Comparison of ENCODE assay signal across 22 cellular contexts in genomic region chr13:93045836-93046235, GRCh38.
"Had no signal": no experiment of that assay in that cellular context is flagged by ENCODE, and none has a peak within 500 bp of the region (broad histone marks: within the 10 kb centered on the region; RNA-seq: fewer than 3 reads in every experiment).

No MANE protein-coding gene starts in this region.

- H3K27me3 ChIP-seq: breast epithelium, esophagus squamous epithelium, right atrium auricular region, spleen, upper lobe of left lung had no signal

- H3K9me3 ChIP-seq: breast epithelium, esophagus squamous epithelium, prostate gland had no signal

- H3K36me3 Mint-ChIP-seq: naive thymus-derived CD8-positive, alpha-beta T cell had no signal

- H3K4me1 Mint-ChIP-seq: mesothelial cell of epicardium; naive thymus-derived CD8-positive, alpha-beta T cell had no signal

- H3K27ac ChIP-seq: breast epithelium, coronary artery, esophagus squamous epithelium, left ventricle myocardium inferior, prostate gland, right atrium auricular region, spleen, thoracic aorta, upper lobe of left lung had no signal

- H3K4me3 Mint-ChIP-seq: activated CD8-positive, alpha-beta T cell treated with anti-CD3 and anti-CD28 coated beads, Interleukin-2, amount 10 ng/mL, durations not matched to agents 7 days and 5 days; activated T-helper 1 cell treated with anti-CD3 and anti-CD28 coated beads, Interleukin-12 subunit alpha, Interleukin-12 subunit beta, Interleukin-2, Interleukin-4 antibody, amounts not matched to agents 30 ng/mL and 10 ng/mL and 1 ng/mL, durations not matched to agents 14 hours and 24 hours and 36 hours; mesothelial cell of epicardium; naive thymus-derived CD8-positive, alpha-beta T cell had no signal

- DNase-seq: activated CD4-positive, alpha-beta T cell treated with anti-CD3 and anti-CD28 coated beads for 1 hour; activated CD4-positive, alpha-beta T cell treated with anti-CD3 and anti-CD28 coated beads, Interleukin-2, amount 50 U/mL, for 1 hour; activated CD8-positive, alpha-beta T cell treated with anti-CD3 and anti-CD28 coated beads, Interleukin-2, amount 10 ng/mL, durations not matched to agents 7 days and 5 days; activated gamma-delta T cell; activated naive CD4-positive, alpha-beta T cell treated with anti-CD3 and anti-CD28 coated beads, Interleukin-2, amount 50 U/mL, for 16 hours; aorta; esophagus squamous epithelium; kidney glomerular epithelial cell; left ventricle myocardium inferior; naive thymus-derived CD8-positive, alpha-beta T cell; spleen; stimulated activated CD4-positive, alpha-beta T cell treated with anti-CD3 and anti-CD28 coated beads, Interleukin-4, amount 100 ng/mL, for 24 hours; stimulated activated naive CD4-positive, alpha-beta T cell treated with Interleukin-2 at 50 U/mL for 16 hours; T-helper 9 cell; upper lobe of left lung had no signal

- H3K4me3 ChIP-seq: breast epithelium, coronary artery, esophagus squamous epithelium, left ventricle myocardium inferior, prostate gland, right atrium auricular region, spleen, thoracic aorta, upper lobe of left lung had no signal

- ATAC-seq: activated CD8-positive, alpha-beta T cell treated with anti-CD3 and anti-CD28 coated beads, Interleukin-2, amount 10 ng/mL, durations not matched to agents 7 days and 5 days; naive thymus-derived CD8-positive, alpha-beta T cell had no signal

- H3K27ac Mint-ChIP-seq: activated CD8-positive, alpha-beta T cell treated with anti-CD3 and anti-CD28 coated beads, Interleukin-2, amount 10 ng/mL, durations not matched to agents 7 days and 5 days; activated T-helper 1 cell treated with anti-CD3 and anti-CD28 coated beads, Interleukin-12 subunit alpha, Interleukin-12 subunit beta, Interleukin-2, Interleukin-4 antibody, amounts not matched to agents 30 ng/mL and 10 ng/mL and 1 ng/mL, durations not matched to agents 14 hours and 24 hours and 36 hours; mesothelial cell of epicardium; naive thymus-derived CD8-positive, alpha-beta T cell had no signal

- H3K27me3 Mint-ChIP-seq: naive thymus-derived CD8-positive, alpha-beta T cell had no signal

- H3K4me1 ChIP-seq: breast epithelium, esophagus squamous epithelium, left ventricle myocardium inferior, prostate gland, right atrium auricular region, spleen, upper lobe of left lung had no signal

- H3K36me3 ChIP-seq: breast epithelium, esophagus squamous epithelium, left ventricle myocardium inferior, prostate gland, right atrium auricular region, spleen, thoracic aorta, upper lobe of left lung had no signal
